Comparison of ENCODE assay signal across 15 cellular contexts in genomic region chr21:42012763-42013329, GRCh38. TPM values are rescaled to one million over a fixed set of nuclear protein-coding genes. Genes with fewer than 3 reads are reported as not detected.
DNase-seq lines count a peak whose midpoint lies in the region; ATAC-seq and TF ChIP-seq lines count a peak whose summit lies in the region.
"Had no signal": no experiment of that assay in that cellular context is flagged by ENCODE, and none has a peak within 500 bp of the region (broad histone marks: within the 10 kb centered on the region; RNA-seq: fewer than 3 reads in every experiment).

No MANE protein-coding gene starts in this region.

- H3F3A ChIP-seq in GM23338 (replicated peaks; ENCODE audit: low read depth), result peaks cover 2% of the 10 kb centered on the region; the same call in 1 of the 2 replicates
- peaks cover 2% of the 10 kb centered on the region for H3F3A ChIP-seq in neural progenitor cell (ENCODE audit: low read depth)

- peak overlapping the region; percentile 48 for H3K4me3 Mint-ChIP-seq in T-helper 1 cell treated with Interleukin-12 subunit alpha and Interleukin-12 subunit beta and Interleukin-4 antibody, amounts not matched to agents 30 μg/mL and 1 μg/mL, for 36 hours
- peak overlapping the region; percentile 43; the same call in 1 of the 3 replicates for H3K4me3 Mint-ChIP-seq in GM23338
- peak overlapping the region; percentile 38 for H3K4me3 Mint-ChIP-seq in activated T-helper 2 cell treated with anti-CD3 and anti-CD28 coated beads, Interferon-gamma antibody, Interleukin-2, Interleukin-4, amounts not matched to agents 10 μg/mL and 5 μg/mL and 100 μg/mL, durations not matched to agents 14 hours and 24 hours and 36 hours (ENCODE audit: low read depth)
- H3K4me3 Mint-ChIP-seq in neural progenitor cell, result peak overlapping the region; percentile 91
- no peak overlapping the region for H3K4me3 Mint-ChIP-seq in HFFc6

- no peaks in the 10 kb centered on the region; the same call in 1 of the 2 replicates for H4K20me1 ChIP-seq in GM23338 (replicated peaks; ENCODE audit: insufficient read depth)
- peaks cover 22% of the 10 kb centered on the region for H4K20me1 ChIP-seq in neural progenitor cell (ENCODE audit: low read depth)

- peaks cover 24% of the 10 kb centered on the region for H3K27me3 Mint-ChIP-seq in T-helper 1 cell treated with Interleukin-12 subunit alpha and Interleukin-12 subunit beta and Interleukin-4 antibody, amounts not matched to agents 30 μg/mL and 1 μg/mL, for 36 hours (ENCODE audit: low read depth)
- H3K27me3 Mint-ChIP-seq in GM23338 (ENCODE audit: insufficient read depth, low read depth, poor library complexity), result peaks cover 32% of the 10 kb centered on the region
- H3K27me3 Mint-ChIP-seq in activated T-helper 2 cell treated with anti-CD3 and anti-CD28 coated beads, Interferon-gamma antibody, Interleukin-2, Interleukin-4, amounts not matched to agents 10 μg/mL and 5 μg/mL and 100 μg/mL, durations not matched to agents 14 hours and 24 hours and 36 hours (ENCODE audit: low read depth), result peaks cover 18% of the 10 kb centered on the region
- H3K27me3 Mint-ChIP-seq in neural progenitor cell (ENCODE audit: insufficient read depth, low read depth), result peaks cover 12% of the 10 kb centered on the region
- H3K27me3 Mint-ChIP-seq in HFFc6 (ENCODE audit: insufficient read depth), result peaks cover 6% of the 10 kb centered on the region

- DNase-seq in T-helper 1 cell (no peak), GM23338 (ENCODE audit: low spot score) (no peak), neural progenitor cell (ENCODE audit: low spot score) (no peak), HFFc6 (no peak), upper lobe of right lung (no peak)
- no peak for DNase-seq in activated T-helper 2 cell treated with anti-CD3 and anti-CD28 coated beads, Interferon-gamma antibody, Interleukin-2, Interleukin-4, amounts not matched to agents 10 μg/mL and 5 μg/mL and 100 μg/mL, durations not matched to agents 14 hours and 24 hours and 36 hours (ENCODE audit: low spot score)
- DNase-seq: aorta; mesendoderm; NCI-H526 treated with DMSO at 0.1 percent for 48 hours; SIG-M5; stimulated activated CD4-positive, alpha-beta T cell treated with anti-CD3 and anti-CD28 coated beads, Interleukin-15, amount 100 ng/mL, for 24 hours; tibial artery had no signal

- H3K36me3 Mint-ChIP-seq in T-helper 1 cell treated with Interleukin-12 subunit alpha and Interleukin-12 subunit beta and Interleukin-4 antibody, amounts not matched to agents 30 μg/mL and 1 μg/mL, for 36 hours (ENCODE audit: low read depth), result peaks cover 7% of the 10 kb centered on the region
- H3K36me3 Mint-ChIP-seq in GM23338 (ENCODE audit: low read depth) (peaks cover 2% of the 10 kb centered on the region; the same call in 2 of the 3 replicates), neural progenitor cell (peaks cover 3% of the 10 kb centered on the region), HFFc6 (ENCODE audit: low read depth) (peaks cover 10% of the 10 kb centered on the region)
- peaks cover 12% of the 10 kb centered on the region for H3K36me3 Mint-ChIP-seq in activated T-helper 2 cell treated with anti-CD3 and anti-CD28 coated beads, Interferon-gamma antibody, Interleukin-2, Interleukin-4, amounts not matched to agents 10 μg/mL and 5 μg/mL and 100 μg/mL, durations not matched to agents 14 hours and 24 hours and 36 hours (ENCODE audit: low read depth)

- intact Hi-C loops in activated T-helper 2 cell treated with anti-CD3 and anti-CD28 coated beads, Interferon-gamma antibody, Interleukin-2, Interleukin-4, amounts not matched to agents 10 μg/mL and 5 μg/mL and 100 μg/mL, durations not matched to agents 14 hours and 24 hours and 36 hours (cut with micrococcal nuclease), result no loop called here
- intact Hi-C loops in upper lobe of right lung (cut with DNase I), result no loop called here

- ATAC-seq in GM23338 (no peak), upper lobe of right lung (no peak), GM19463 (IDR thresholded peaks at IDR 0.05; ENCODE audit: unreplicated experiment) (no peak)

- H3K9ac ChIP-seq in neural progenitor cell, result no peak overlapping the region

- H3K36me3 ChIP-seq in GM23338 (ENCODE audit: insufficient read depth), result no peaks in the 10 kb centered on the region
- no peaks in the 10 kb centered on the region for H3K36me3 ChIP-seq in neural progenitor cell
- peaks cover 1% of the 10 kb centered on the region for H3K36me3 ChIP-seq in upper lobe of right lung
- H3K36me3 ChIP-seq: tibial artery had no signal

- H3K9me3 ChIP-seq in neural progenitor cell (ENCODE audit: low read depth) (no peaks in the 10 kb centered on the region), upper lobe of right lung (no peaks in the 10 kb centered on the region)
- H3K9me3 ChIP-seq: tibial artery had no signal

- peaks cover 7% of the 10 kb centered on the region for H3K4me1 Mint-ChIP-seq in T-helper 1 cell treated with Interleukin-12 subunit alpha and Interleukin-12 subunit beta and Interleukin-4 antibody, amounts not matched to agents 30 μg/mL and 1 μg/mL, for 36 hours (ENCODE audit: low read depth)
- H3K4me1 Mint-ChIP-seq in GM23338, result peaks cover 2% of the 10 kb centered on the region; the same call in 2 of the 3 replicates
- peaks cover 8% of the 10 kb centered on the region for H3K4me1 Mint-ChIP-seq in activated T-helper 2 cell treated with anti-CD3 and anti-CD28 coated beads, Interferon-gamma antibody, Interleukin-2, Interleukin-4, amounts not matched to agents 10 μg/mL and 5 μg/mL and 100 μg/mL, durations not matched to agents 14 hours and 24 hours and 36 hours (ENCODE audit: low read depth)
- peaks cover 12% of the 10 kb centered on the region for H3K4me1 Mint-ChIP-seq in neural progenitor cell
- H3K4me1 Mint-ChIP-seq in HFFc6 (ENCODE audit: low read depth), result peaks cover 10% of the 10 kb centered on the region

- H3K27ac Mint-ChIP-seq in T-helper 1 cell treated with Interleukin-12 subunit alpha and Interleukin-12 subunit beta and Interleukin-4 antibody, amounts not matched to agents 30 μg/mL and 1 μg/mL, for 36 hours, result no peak overlapping the region
- H3K27ac Mint-ChIP-seq in GM23338 (no peak overlapping the region), neural progenitor cell (peak overlapping the region; percentile 47), HFFc6 (no peak overlapping the region; the same call in 1 of the 2 replicates)
- no peak overlapping the region for H3K27ac Mint-ChIP-seq in activated T-helper 2 cell treated with anti-CD3 and anti-CD28 coated beads, Interferon-gamma antibody, Interleukin-2, Interleukin-4, amounts not matched to agents 10 μg/mL and 5 μg/mL and 100 μg/mL, durations not matched to agents 14 hours and 24 hours and 36 hours

- H3K4me1 ChIP-seq in GM23338 (ENCODE audit: insufficient read depth) (peaks cover 10% of the 10 kb centered on the region; the same call in 1 of the 2 replicates), neural progenitor cell (peaks cover 9% of the 10 kb centered on the region), upper lobe of right lung (peaks cover 13% of the 10 kb centered on the region)

- H2AFZ ChIP-seq in GM23338 (no peak overlapping the region), neural progenitor cell (replicated peaks) (no peak overlapping the region)

- H3K27ac ChIP-seq in GM23338 (ENCODE audit: low read depth) (no peak overlapping the region), neural progenitor cell (no peak overlapping the region), upper lobe of right lung (no peak overlapping the region)
- H3K27ac ChIP-seq: tibial artery had no signal

- no peaks in the 10 kb centered on the region for H3K9me2 ChIP-seq in GM23338 (ENCODE audit: insufficient read depth)

- H3K27me3 ChIP-seq in GM23338 (ENCODE audit: insufficient read depth) (peaks cover 30% of the 10 kb centered on the region), neural progenitor cell (peaks cover 22% of the 10 kb centered on the region), upper lobe of right lung (no peaks in the 10 kb centered on the region)
- H3K27me3 ChIP-seq: tibial artery had no signal

- H3K79me2 ChIP-seq in GM23338 (replicated peaks; ENCODE audit: insufficient read depth) (peaks cover 11% of the 10 kb centered on the region), neural progenitor cell (ENCODE audit: low read depth) (peaks cover 18% of the 10 kb centered on the region)

- no peak overlapping the region for H3K4me3 ChIP-seq in GM23338
- H3K4me3 ChIP-seq in neural progenitor cell, result no peak overlapping the region
- H3K4me3 ChIP-seq in upper lobe of right lung, result no peak overlapping the region
- H3K4me3 ChIP-seq: tibial artery had no signal

- H3K4me2 ChIP-seq in GM23338 (no peak overlapping the region), neural progenitor cell (no peak overlapping the region)

- H3K9me3 Mint-ChIP-seq in T-helper 1 cell treated with Interleukin-12 subunit alpha and Interleukin-12 subunit beta and Interleukin-4 antibody, amounts not matched to agents 30 μg/mL and 1 μg/mL, for 36 hours, result peaks cover 8% of the 10 kb centered on the region
- H3K9me3 Mint-ChIP-seq in GM23338, result no peaks in the 10 kb centered on the region
- H3K9me3 Mint-ChIP-seq in activated T-helper 2 cell treated with anti-CD3 and anti-CD28 coated beads, Interferon-gamma antibody, Interleukin-2, Interleukin-4, amounts not matched to agents 10 μg/mL and 5 μg/mL and 100 μg/mL, durations not matched to agents 14 hours and 24 hours and 36 hours, result peaks cover 11% of the 10 kb centered on the region
- peaks cover 2% of the 10 kb centered on the region for H3K9me3 Mint-ChIP-seq in neural progenitor cell
- H3K9me3 Mint-ChIP-seq in HFFc6, result no peaks in the 10 kb centered on the region

- TF ChIP-seq CTCF in GM23338 (conservative IDR thresholded peaks at IDR 0.05; ENCODE audit: low read depth in 2 of 2) (no peak), neural progenitor cell (IDR thresholded peaks at IDR 0.05) (no peak), HFFc6 (IDR thresholded peaks at IDR 0.05) (no peak), upper lobe of right lung (IDR thresholded peaks at IDR 0.05) (no peak)

RNA-seq across cellular contexts. Expression of gene ZBTB21, which starts 2.7 kb away (rescaled TPM):
- total RNA-seq in GM23338 (2014; rRNA removed; shearing (Covaris generic)), result 11.0 and 13.6 TPM in 2 replicates
- 8.7 and 10.0 TPM in 2 replicates for polyA plus RNA-seq in GM23338 (2016; fragmentation: Nextera tagmentation; extraction: Ambion mirVana)
- 24.5 and 25.7 TPM in 2 replicates for total RNA-seq in activated T-helper 2 cell treated with anti-CD3 and anti-CD28 coated beads, Interferon-gamma antibody, Interleukin-2, Interleukin-4, amounts not matched to agents 10 μg/mL and 5 μg/mL and 100 μg/mL, durations not matched to agents 14 hours and 24 hours and 36 hours
- total RNA-seq in neural progenitor cell (ENCODE audit: low replicate concordance) (24.2 and 25.3 TPM in 2 replicates), upper lobe of right lung (17.8 TPM)
- 10 to 100 TPM; 16.6 to 19.5 (median 18.9) TPM for total RNA-seq in HFFc6 (2021; fragmentation: NEBNext Ultra II Directional; extraction: Animal tissue kit (Norgen Biotek cat#: 25700))

RNA-seq across cellular contexts. Expression of gene UMODL1, which starts 58.3 kb away (rescaled TPM):
- total RNA-seq in GM23338 (2014; rRNA removed; shearing (Covaris generic)), result not detected in 2 replicates
- 0.05 TPM in 1 of 2 replicates, not detected in the other for polyA plus RNA-seq in GM23338 (2016; fragmentation: Nextera tagmentation; extraction: Ambion mirVana)
- not detected in 2 replicates for total RNA-seq in activated T-helper 2 cell treated with anti-CD3 and anti-CD28 coated beads, Interferon-gamma antibody, Interleukin-2, Interleukin-4, amounts not matched to agents 10 μg/mL and 5 μg/mL and 100 μg/mL, durations not matched to agents 14 hours and 24 hours and 36 hours
- total RNA-seq in neural progenitor cell (ENCODE audit: low replicate concordance), result 0.09 TPM in 1 of 2 replicates, not detected in the other
- not detected for total RNA-seq in HFFc6 (2021; fragmentation: NEBNext Ultra II Directional; extraction: Animal tissue kit (Norgen Biotek cat#: 25700))
- total RNA-seq in upper lobe of right lung, result 0.49 TPM
- total RNA-seq: dermis microvascular lymphatic vessel endothelial cell had no signal
- polyA plus RNA-seq: aorta had no signal

RNA-seq across cellular contexts. Expression of gene C2CD2, which starts 59.0 kb away (rescaled TPM):
- total RNA-seq in GM23338 (2014; rRNA removed; shearing (Covaris generic)), result 12.7 and 16.2 TPM in 2 replicates
- 3.1 and 4.5 TPM in 2 replicates for polyA plus RNA-seq in GM23338 (2016; fragmentation: Nextera tagmentation; extraction: Ambion mirVana)
- total RNA-seq in activated T-helper 2 cell treated with anti-CD3 and anti-CD28 coated beads, Interferon-gamma antibody, Interleukin-2, Interleukin-4, amounts not matched to agents 10 μg/mL and 5 μg/mL and 100 μg/mL, durations not matched to agents 14 hours and 24 hours and 36 hours, result 8.6 and 11.1 TPM in 2 replicates
- total RNA-seq in neural progenitor cell (ENCODE audit: low replicate concordance) (15.3 and 19.6 TPM in 2 replicates), upper lobe of right lung (26.4 TPM)
- 10 to 100 TPM; 14.4 to 19.9 (median 17.2) TPM for total RNA-seq in HFFc6 (2021; fragmentation: NEBNext Ultra II Directional; extraction: Animal tissue kit (Norgen Biotek cat#: 25700))
